In genomic region chr17:15263206-15263579, GRCh38 we compare ENCODE assay signal across 9 cellular contexts. TPM values are rescaled to one million over a fixed set of nuclear protein-coding genes. Genes with fewer than 3 reads are reported as not detected.
DNase-seq lines count a peak whose midpoint lies in the region; ATAC-seq, FAIRE-seq and TF ChIP-seq lines count a peak whose summit lies in the region.
"Had no signal": no experiment of that assay in that cellular context is flagged by ENCODE, and none has a peak within 500 bp of the region (broad histone marks: within the 10 kb centered on the region; RNA-seq: fewer than 3 reads in every experiment).

No MANE protein-coding gene starts in this region.

- H3K27ac Mint-ChIP-seq in chondrocyte (ENCODE audit: unreplicated experiment) = peak overlapping the region; percentile 98
- no peak overlapping the region for H3K27ac Mint-ChIP-seq in naive thymus-derived CD4-positive, alpha-beta T cell

- no peaks in the 10 kb centered on the region for H3K79me2 ChIP-seq in Karpas-422 (ENCODE audit: low read length)

- FAIRE-seq in kidney (lab: Jason Lieb, UNC) = no peak

- H3K36me3 Mint-ChIP-seq in chondrocyte (ENCODE audit: low read depth) = peaks cover 8% of the 10 kb centered on the region
- H3K36me3 Mint-ChIP-seq in naive thymus-derived CD4-positive, alpha-beta T cell = peaks cover 0 to 1% (median 0%) of the 10 kb centered on the region in 5 donors

- H4K20me1 ChIP-seq in Karpas-422 (ENCODE audit: insufficient read depth, low read depth, low read length) = no peaks in the 10 kb centered on the region

- H3K27ac ChIP-seq in kidney (ENCODE audit: low read depth in 2 of 2, low read length in 2 of 2) = peak overlapping the region; percentile 83 to 86
- H3K27ac ChIP-seq in stomach smooth muscle (ENCODE audit: low read length) = peak overlapping the region; percentile 97
- H3K27ac ChIP-seq in Karpas-422 (ENCODE audit: low read length) = no peak overlapping the region
- no peak overlapping the region for H3K27ac ChIP-seq in naive thymus-derived CD4-positive, alpha-beta T cell (ENCODE audit: low read depth, low read length)
- H3K27ac ChIP-seq: HL-60 had no signal

- no peak for TF ChIP-seq CTCF in HFF-Myc (IDR thresholded peaks at IDR 0.05; ENCODE audit: low read depth, low read length, missing control alignments)
- TF ChIP-seq CTCF in chondrocyte (IDR thresholded peaks at IDR 0.05) = peak; percentile 2
- no peak for TF ChIP-seq CTCF in kidney (IDR thresholded peaks at IDR 0.05; ENCODE audit: borderline replicate concordance, extremely low read depth, insufficient read depth)

- peaks cover 3 to 9% of the 10 kb centered on the region in 2 donors for H3K4me1 ChIP-seq in kidney (ENCODE audit: control insufficient read depth in 1 of 2, insufficient read depth in 1 of 2, low read depth in 1 of 2, low read length in 2 of 2)
- peaks cover 53% of the 10 kb centered on the region for H3K4me1 ChIP-seq in stomach smooth muscle (ENCODE audit: control insufficient read depth, insufficient read depth, low read length)
- H3K4me1 ChIP-seq in Karpas-422 (ENCODE audit: low read length) = no peaks in the 10 kb centered on the region
- H3K4me1 ChIP-seq in naive thymus-derived CD4-positive, alpha-beta T cell (ENCODE audit: control insufficient read depth in 2 of 2, insufficient read depth in 2 of 2, low read length in 2 of 2) = peaks cover 0 to 5% of the 10 kb centered on the region in 2 donors

- no peaks in the 10 kb centered on the region for H3K27me3 ChIP-seq in stomach smooth muscle (ENCODE audit: control insufficient read depth in 1 of 2, insufficient read depth in 2 of 2, low read length in 2 of 2)
- no peaks in the 10 kb centered on the region for H3K27me3 ChIP-seq in Karpas-422 (ENCODE audit: low read length)
- peaks cover 3 to 8% of the 10 kb centered on the region in 2 donors for H3K27me3 ChIP-seq in naive thymus-derived CD4-positive, alpha-beta T cell (ENCODE audit: control insufficient read depth in 2 of 2, insufficient read depth in 2 of 2, low read length in 2 of 2)

- POLR2A ChIA-PET in naive thymus-derived CD4-positive, alpha-beta T cell (lab: Charles Lee) = no interaction called here

- no peaks in the 10 kb centered on the region for H3K9me3 ChIP-seq in kidney (ENCODE audit: control insufficient read depth in 1 of 2, low read length in 2 of 2)
- H3K9me3 ChIP-seq in stomach smooth muscle (ENCODE audit: control insufficient read depth in 2 of 2, low read length in 2 of 2) = no peaks in the 10 kb centered on the region
- no peaks in the 10 kb centered on the region for H3K9me3 ChIP-seq in Karpas-422 (ENCODE audit: low read length)
- no peaks in the 10 kb centered on the region for H3K9me3 ChIP-seq in naive thymus-derived CD4-positive, alpha-beta T cell (ENCODE audit: control insufficient read depth in 2 of 3, low read length in 3 of 3)

- CTCF ChIA-PET in naive thymus-derived CD4-positive, alpha-beta T cell (lab: Charles Lee) = interaction anchor here (1.0 kb wide), 1 partner anchor 240 kb away, joined by 4 read pairs; no protein-coding TSS in a partner anchor

- DNase-seq in HFF-Myc (ENCODE audit: extremely low read depth, low read depth) = no peak
- no peak for DNase-seq in chondrocyte (ENCODE audit: low spot score)
- peak; percentile 94 for DNase-seq in kidney
- no peak for DNase-seq in activated CD8-positive, alpha-beta memory T cell treated with anti-CD3 and anti-CD28 coated beads, Interleukin-2, amount 50 U/mL, for 4 hours
- DNase-seq in Karpas-422 = no peak
- no peak for DNase-seq in naive thymus-derived CD4-positive, alpha-beta T cell

- intact Hi-C loops in kidney (cut with DNase I) = no loop called here
- intact Hi-C loops in naive thymus-derived CD4-positive, alpha-beta T cell (cut with micrococcal nuclease) = no loop called here

- peaks cover 32% of the 10 kb centered on the region for H3K4me1 Mint-ChIP-seq in chondrocyte (ENCODE audit: low read depth)
- peaks cover 0 to 16% (median 10%) of the 10 kb centered on the region in 7 donors for H3K4me1 Mint-ChIP-seq in naive thymus-derived CD4-positive, alpha-beta T cell

- H3K9ac ChIP-seq in kidney (ENCODE audit: low read length in 2 of 2) (peak overlapping the region in 1 of 2 donors; percentile 86), stomach smooth muscle (ENCODE audit: low read length in 2 of 2) (peak overlapping the region; percentile 59 to 92), Karpas-422 (ENCODE audit: low read length) (no peak overlapping the region)

- H3K4me2 ChIP-seq in Karpas-422 (ENCODE audit: low read depth, low read length, poor library complexity, severe bottlenecking) = no peak overlapping the region

- no peaks in the 10 kb centered on the region for H3K27me3 Mint-ChIP-seq in chondrocyte (ENCODE audit: low read depth)
- H3K27me3 Mint-ChIP-seq in naive thymus-derived CD4-positive, alpha-beta T cell = peaks cover 61 to 86% (median 73%) of the 10 kb centered on the region in 5 donors

- H3K9me2 ChIP-seq in Karpas-422 (replicated peaks; ENCODE audit: insufficient read depth, low read length) = no peaks in the 10 kb centered on the region

- no peak for ATAC-seq in naive thymus-derived CD4-positive, alpha-beta T cell
- ATAC-seq in GM18873 (IDR thresholded peaks at IDR 0.05; ENCODE audit: low FRiP score, unreplicated experiment) = no peak

- H3K4me3 ChIP-seq in HFF-Myc (replicated peaks; ENCODE audit: low read depth, low read length) (peak overlapping the region; percentile 85), kidney (ENCODE audit: low read length in 2 of 2) (peak overlapping the region in 1 of 2 donors; percentile 89), stomach smooth muscle (ENCODE audit: low read length in 2 of 2) (peak overlapping the region; percentile 98), Karpas-422 (ENCODE audit: low read length) (no peak overlapping the region)
- H3K4me3 ChIP-seq in naive thymus-derived CD4-positive, alpha-beta T cell (ENCODE audit: low read length) = no peak overlapping the region

- no peak overlapping the region for H2AFZ ChIP-seq in Karpas-422 (ENCODE audit: low read length)

- no peaks in the 10 kb centered on the region for H3K9me3 Mint-ChIP-seq in chondrocyte (ENCODE audit: low read depth)
- H3K9me3 Mint-ChIP-seq in naive thymus-derived CD4-positive, alpha-beta T cell = peaks cover 0 to 1% (median 0%) of the 10 kb centered on the region in 11 donors

- H3K4me3 Mint-ChIP-seq in chondrocyte (ENCODE audit: unreplicated experiment) = peak overlapping the region; percentile 92
- peak overlapping the region in 1 of 10 donors; percentile 9 for H3K4me3 Mint-ChIP-seq in naive thymus-derived CD4-positive, alpha-beta T cell

- H3K36me3 ChIP-seq in kidney (ENCODE audit: control insufficient read depth in 1 of 2, insufficient read depth in 2 of 2, low read length in 2 of 2) (no peaks in the 10 kb centered on the region), stomach smooth muscle (ENCODE audit: control insufficient read depth in 2 of 2, insufficient read depth in 2 of 2, low read length in 2 of 2) (peaks cover 9 to 12% of the 10 kb centered on the region in 2 donors), Karpas-422 (ENCODE audit: insufficient read depth, low read length) (no peaks in the 10 kb centered on the region)
- no peaks in the 10 kb centered on the region for H3K36me3 ChIP-seq in naive thymus-derived CD4-positive, alpha-beta T cell (ENCODE audit: control insufficient read depth in 2 of 3, insufficient read depth in 3 of 3, low read length in 3 of 3)

RNA-seq across cellular contexts. Expression of gene PMP22, which starts 1.9 kb away (rescaled TPM):
- total RNA-seq in chondrocyte (98.3 to 152 TPM (median 147 TPM) in 3 replicates), kidney (73.6 TPM)
- polyA plus RNA-seq in kidney (ENCODE audit: insufficient read depth, low read depth, low replicate concordance) = 37.0 TPM
- total RNA-seq in Karpas-422 (2014; rRNA removed; shearing (Covaris generic); ENCODE audit: low replicate concordance) = not detected in 2 replicates
- total RNA-seq in naive thymus-derived CD4-positive, alpha-beta T cell = 1 to 10 TPM in 2 of 5 experiments, under 1 TPM in 2, not detected in 1; 0.40 to 2.3 (median 1.3) TPM
- not detected for polyA plus RNA-seq in naive thymus-derived CD4-positive, alpha-beta T cell

Comparison
In these comparisons a context has a peak if more than half of its experiments do, and no peak if none do; other contexts are left out.
1. H3K4me3 ChIP-seq: peak in HFF-Myc (single experiment) and stomach smooth muscle (2 of 2); none in Karpas-422 (single experiment) and naive thymus-derived CD4-positive, alpha-beta T cell (single experiment).
2. H3K27ac ChIP-seq: peak in kidney (2 of 2) and stomach smooth muscle (single experiment); none in Karpas-422 (single experiment) and naive thymus-derived CD4-positive, alpha-beta T cell (single experiment).
3. RNA of gene PMP22, which starts 1.9 kb away (total RNA-seq): 98.3 to 152 TPM in chondrocyte and 73.6 TPM in kidney (single experiment); 0.40 to 2.3 TPM in naive thymus-derived CD4-positive, alpha-beta T cell and not detected in Karpas-422; every median in the first group is over 10 times any median in the second.